Comparison of ENCODE assay signal across 8 cellular contexts in genomic region chr14:58747181-58747580, GRCh38.
DNase-seq lines count a peak whose midpoint lies in the region; ATAC-seq and TF ChIP-seq lines count a peak whose summit lies in the region.

No MANE protein-coding gene starts in this region.

- H3K36me3 ChIP-seq in thymus (ENCODE audit: control insufficient read depth, insufficient read depth): no peaks in the 10 kb centered on the region

- no peak overlapping the region for H3K4me3 ChIP-seq in HL-60 (replicated peaks; ENCODE audit: insufficient read depth, low read length)
- no peak overlapping the region for H3K4me3 ChIP-seq in astrocyte of the cerebellum (ENCODE audit: low read depth, low read length)
- no peak overlapping the region for H3K4me3 ChIP-seq in thymus (ENCODE audit: low read length)

- ATAC-seq in activated naive CD4-positive, alpha-beta T cell treated with anti-CD3 and anti-CD28 coated beads, Interleukin-2, amount 50 U/mL, for 72 hours: no peak
- ATAC-seq in HG03196 (IDR thresholded peaks at IDR 0.05; ENCODE audit: unreplicated experiment): no peak

- in situ Hi-C loops in astrocyte of the cerebellum (cut with HindIII; ENCODE audit: low sequenced_read_pairs): no loop called here

- H3K9me3 Mint-ChIP-seq in activated naive CD4-positive, alpha-beta T cell treated with anti-CD3 and anti-CD28 coated beads, Interleukin-2, amount 50 U/mL, for 72 hours: no peaks in the 10 kb centered on the region

- no peak overlapping the region for H3K27ac Mint-ChIP-seq in activated naive CD4-positive, alpha-beta T cell treated with anti-CD3 and anti-CD28 coated beads, Interleukin-2, amount 50 U/mL, for 72 hours

- H3K4me1 ChIP-seq in thymus (ENCODE audit: control insufficient read depth, insufficient read depth, low read length): no peaks in the 10 kb centered on the region

- H3K27ac ChIP-seq in HL-60 (replicated peaks) (peak overlapping the region; percentile 75), thymus (ENCODE audit: low read depth) (peak overlapping the region; percentile 42)

- H3K9me3 ChIP-seq in thymus (ENCODE audit: control insufficient read depth): no peaks in the 10 kb centered on the region

- H3K27me3 ChIP-seq in HL-60 (ENCODE audit: insufficient read depth, poor library complexity, severe bottlenecking) (no peaks in the 10 kb centered on the region), thymus (ENCODE audit: control insufficient read depth, insufficient read depth) (no peaks in the 10 kb centered on the region)

- no peaks in the 10 kb centered on the region for H3K36me3 Mint-ChIP-seq in activated naive CD4-positive, alpha-beta T cell treated with anti-CD3 and anti-CD28 coated beads, Interleukin-2, amount 50 U/mL, for 72 hours

- TF ChIP-seq CTCF in HL-60 (IDR thresholded peaks at IDR 0.05; ENCODE audit: insufficient read depth, low read length) (no peak), astrocyte of the cerebellum (IDR thresholded peaks at IDR 0.05; ENCODE audit: low read depth, low read length, missing control alignments) (no peak)

- DNase-seq in HL-60 (ENCODE audit: low read depth in 1 of 2, low spot score in 1 of 2): peak; percentile 96 to 97
- DNase-seq in astrocyte of the cerebellum (ENCODE audit: low read depth): peak; percentile 78
- DNase-seq in kidney glomerular epithelial cell (lab: John Stamatoyannopoulos, UW): peak; percentile 83
- DNase-seq in activated CD4-positive, alpha-beta T cell treated with anti-CD3 and anti-CD28 coated beads, Interleukin-2, amount 50 U/mL, for 4 hours: no peak
- DNase-seq in NCI-H146 treated with DMSO at 0.1 percent for 48 hours (lab: John Stamatoyannopoulos, UW; ENCODE audit: unreplicated experiment): no peak
- no peak for DNase-seq in activated naive CD4-positive, alpha-beta T cell treated with anti-CD3 and anti-CD28 coated beads, Interleukin-2, amount 50 U/mL, for 72 hours (ENCODE audit: low spot score in 2 of 2)

- 95% methylated on average over 7 of the region's 7 CpGs for WGBS in thymus

Comparison
In these comparisons a context has a peak if more than half of its experiments do, and no peak if none do; other contexts are left out.
1. DNase-seq: peak in HL-60 (2 of 2), astrocyte of the cerebellum (single experiment) and kidney glomerular epithelial cell (single experiment); none in activated CD4-positive, alpha-beta T cell treated with anti-CD3 and anti-CD28 coated beads, Interleukin-2, amount 50 U/mL, for 4 hours (0 of 2), NCI-H146 treated with DMSO at 0.1 percent for 48 hours (single experiment) and activated naive CD4-positive, alpha-beta T cell treated with anti-CD3 and anti-CD28 coated beads, Interleukin-2, amount 50 U/mL, for 72 hours (0 of 2).